In genomic region chr11:94926698-94927237, GRCh38 we compare ENCODE assay signal across 10 cellular contexts. TPM values are rescaled to one million over a fixed set of nuclear protein-coding genes. Genes with fewer than 3 reads are reported as not detected.
DNase-seq lines count a peak whose midpoint lies in the region; ATAC-seq, FAIRE-seq and TF ChIP-seq lines count a peak whose summit lies in the region.
"Had no signal": no experiment of that assay in that cellular context is flagged by ENCODE, and none has a peak within 500 bp of the region (broad histone marks: within the 10 kb centered on the region; RNA-seq: fewer than 3 reads in every experiment).

No MANE protein-coding gene starts in this region.

- H3K18ac ChIP-seq in trophoblast cell (ENCODE audit: low read length): no peak overlapping the region

- no peak overlapping the region for H2AK5ac ChIP-seq in trophoblast cell (ENCODE audit: low read length)

- H3K27me3 ChIP-seq in SJSA1 (replicated peaks): no peaks in the 10 kb centered on the region
- no peaks in the 10 kb centered on the region for H3K27me3 ChIP-seq in gastroesophageal sphincter
- H3K27me3 ChIP-seq in trophoblast cell (ENCODE audit: insufficient read depth, low read length): no peaks in the 10 kb centered on the region

- H2AFZ ChIP-seq in trophoblast cell (ENCODE audit: insufficient read depth, low read length, poor library complexity): no peak overlapping the region

- H3K79me2 ChIP-seq in trophoblast cell (ENCODE audit: control insufficient read depth, insufficient read depth, low read length, poor library complexity): no peaks in the 10 kb centered on the region

- FAIRE-seq in RCC 7860 (lab: Jason Lieb, UNC): no peak

- no peak overlapping the region for H3K4ac ChIP-seq in trophoblast cell (ENCODE audit: low read depth, low read length)

- 0 to 9% methylated on average over 1 to 5 of the region's 6 CpGs for WGBS in gastroesophageal sphincter (ENCODE audit: low coverage in 1 of 2), 2 donors
- WGBS in trophoblast cell (ENCODE audit: extremely low coverage, insufficient coverage, insufficient read length): no CpG with 5 or more reads among the region's 6 CpGs

- H3K9ac ChIP-seq in trophoblast cell (ENCODE audit: low read length): no peak overlapping the region

- no peak for TF ChIP-seq EP300 in gastroesophageal sphincter (IDR thresholded peaks at IDR 0.05)

- H2BK12ac ChIP-seq in trophoblast cell (ENCODE audit: low read length): no peak overlapping the region

- no peak overlapping the region for H3K14ac ChIP-seq in trophoblast cell (ENCODE audit: low read length)

- H3K79me1 ChIP-seq in trophoblast cell (ENCODE audit: low read length): peaks cover 9% of the 10 kb centered on the region

- H3K9me3 ChIP-seq in SJSA1 (replicated peaks) (no peaks in the 10 kb centered on the region), gastroesophageal sphincter (no peaks in the 10 kb centered on the region), trophoblast cell (ENCODE audit: insufficient read depth, low read depth, low read length) (no peaks in the 10 kb centered on the region)

- ATAC-seq in gastroesophageal sphincter: peak; percentile 88

- TF ChIP-seq POLR2A in gastroesophageal sphincter (IDR thresholded peaks at IDR 0.05): no peak

- peak overlapping the region; percentile 56 for H4K91ac ChIP-seq in trophoblast cell (ENCODE audit: low read depth, low read length)

- peak; percentile 74 for DNase-seq in Ammon's horn (ENCODE audit: low spot score)
- DNase-seq in SJSA1 (ENCODE audit: low read depth in 1 of 2, low spot score in 2 of 2): peak; percentile 21 to 41
- no peak for DNase-seq in trophoblast cell
- DNase-seq in RCC 7860 (ENCODE audit: low spot score): no peak
- DNase-seq in NCI-H1048 (lab: John Stamatoyannopoulos, UW): no peak
- no peak for DNase-seq in DMS153 treated with DMSO at 0.1 percent for 48 hours (lab: John Stamatoyannopoulos, UW; ENCODE audit: unreplicated experiment)
- no peak for DNase-seq in NCI-H1694 treated with DMSO at 0.1 percent for 48 hours (lab: John Stamatoyannopoulos, UW)
- DNase-seq: effector memory CD4-positive, alpha-beta T cell; NCI-H2029 had no signal

- no peak overlapping the region for H4K8ac ChIP-seq in trophoblast cell (ENCODE audit: low read depth, low read length)

- H2BK120ac ChIP-seq in trophoblast cell (ENCODE audit: insufficient read depth, low read length, poor library complexity): no peak overlapping the region

- no peak overlapping the region for H3K23ac ChIP-seq in trophoblast cell (ENCODE audit: low read length)

- H3K4me3 ChIP-seq in SJSA1 (no peak overlapping the region), gastroesophageal sphincter (no peak overlapping the region), trophoblast cell (ENCODE audit: low read depth, low read length) (no peak overlapping the region)

- H3K4me2 ChIP-seq in trophoblast cell (ENCODE audit: low read length): peak overlapping the region; percentile 23

- peak overlapping the region; percentile 37; the same call in 1 of the 2 replicates for H3K27ac ChIP-seq in SJSA1
- peak overlapping the region; percentile 72 to 83 (median 78) for H3K27ac ChIP-seq in gastroesophageal sphincter
- peak overlapping the region; percentile 37 for H3K27ac ChIP-seq in trophoblast cell (ENCODE audit: low read depth, low read length)

- TF ChIP-seq CTCF in gastroesophageal sphincter (IDR thresholded peaks at IDR 0.05): no peak

- H3K4me1 ChIP-seq in SJSA1 (replicated peaks) (peaks cover 10% of the 10 kb centered on the region), gastroesophageal sphincter (peaks cover 21 to 56% (median 27%) of the 10 kb centered on the region in 3 donors), trophoblast cell (ENCODE audit: control insufficient read depth in 1 of 2, insufficient read depth in 2 of 2, low read length in 2 of 2) (peaks cover 18 to 19% of the 10 kb centered on the region in 2 experiments)

- H3K36me3 ChIP-seq in SJSA1 (no peaks in the 10 kb centered on the region), gastroesophageal sphincter (no peaks in the 10 kb centered on the region), trophoblast cell (ENCODE audit: control insufficient read depth in 1 of 2, insufficient read depth in 2 of 2, low read length in 2 of 2) (no peaks in the 10 kb centered on the region)

- peak overlapping the region; percentile 7 for H2BK5ac ChIP-seq in trophoblast cell (ENCODE audit: low read depth, low read length, poor library complexity)

- H4K12ac ChIP-seq in trophoblast cell (ENCODE audit: low read depth, low read length): no peak overlapping the region

RNA-seq across cellular contexts. Expression of gene CWC15, which starts 46.6 kb away (rescaled TPM):
- 31.3 and 32.9 TPM in 2 replicates for total RNA-seq in SJSA1 (2014; rRNA removed; shearing (Covaris generic))
- 10 to 100 TPM; 32.9 to 54.8 (median 44.1) TPM for total RNA-seq in gastroesophageal sphincter
- 93.7 and 96.4 TPM in 2 replicates for polyA plus RNA-seq in trophoblast cell (2013)

RNA-seq across cellular contexts. Expression of gene KDM4D, which starts 46.7 kb away (rescaled TPM):
- total RNA-seq in SJSA1 (2014; rRNA removed; shearing (Covaris generic)): 0.41 and 1.5 TPM in 2 replicates
- total RNA-seq in gastroesophageal sphincter: under 1 TPM; 0.67 to 0.89 (median 0.79) TPM
- 0.82 and 0.97 TPM in 2 replicates for polyA plus RNA-seq in trophoblast cell (2013)

Comparison
In these comparisons a context has a peak if more than half of its experiments do, and no peak if none do; other contexts are left out.
1. DNase-seq: peak in Ammon's horn (single experiment) and SJSA1 (2 of 2); none in trophoblast cell (0 of 2), RCC 7860 (single experiment), NCI-H1048 (single experiment), DMS153 treated with DMSO at 0.1 percent for 48 hours (single experiment) and NCI-H1694 treated with DMSO at 0.1 percent for 48 hours (single experiment).
2. Peak in every context shown above with its lines, with median percentiles within 50 percentile points of each other: H3K27ac ChIP-seq.